ENCODE assay signal across 1 cellular context in genomic region chr11:93000511-93001476, GRCh38.
TF ChIP-seq lines count a peak whose summit lies in the region.

No MANE protein-coding gene starts in this region.

TF ChIP-seq in K562, 482 proteins besides CTCF, POLR2A, EP300 and RAD21 (continued from another document):
- TF ChIP-seq ZNF609 (CRISPR knock-in tag; IDR thresholded peaks at IDR 0.05; ENCODE audit: borderline replicate concordance) (no peak), ZNF316 (IDR thresholded peaks at IDR 0.05) (peak; percentile 84), SOX6 (IDR thresholded peaks at IDR 0.05) (peak; percentile 72), FOSL1 (tag; conservative IDR thresholded peaks at IDR 0.05) (peak; percentile 96), JUN (IDR thresholded peaks at IDR 0.05; ENCODE audit: borderline replicate concordance, low read depth, low read length) (peak; percentile 61; the same call in 1 of the 2 replicates), JUN (CRISPR knock-in tag; IDR thresholded peaks at IDR 0.05; ENCODE audit: borderline replicate concordance) (no peak), ATF3 (IDR thresholded peaks at IDR 0.05) (peak; percentile 85), ATF3 (CRISPR knock-in tag; conservative IDR thresholded peaks at IDR 0.05) (no peak), ZNF766 (CRISPR knock-in tag; conservative IDR thresholded peaks at IDR 0.05) (no peak), AFF4 (CRISPR knock-in tag; IDR thresholded peaks at IDR 0.05) (no peak), ELK3 (CRISPR knock-in tag; IDR thresholded peaks at IDR 0.05) (no peak), GTF2E2 (tag; IDR thresholded peaks at IDR 0.05) (no peak), ZNF146 (CRISPR knock-in tag; IDR thresholded peaks at IDR 0.05; ENCODE audit: unreplicated experiment) (no peak), TBL1XR1 (IDR thresholded peaks at IDR 0.05; ENCODE audit: low read length in 2 of 2) (no peak), PHF20 (IDR thresholded peaks at IDR 0.05; ENCODE audit: partially characterized antibody) (no peak), FOXP1 (CRISPR knock-in tag; IDR thresholded peaks at IDR 0.05) (no peak), ZNF41 (CRISPR knock-in tag; conservative IDR thresholded peaks at IDR 0.05) (no peak), SNRNP70 (optimal IDR thresholded peaks at IDR 0.05; ENCODE audit: low read depth, low read length) (no peak), NFE2L1 (tag; IDR thresholded peaks at IDR 0.05; ENCODE audit: borderline replicate concordance, low read depth) (peak; percentile 70), MNT (conservative IDR thresholded peaks at IDR 0.05) (0 out of 4 replicates have a peak, but pooled peaks of 1 of the 2 experiments have one; percentile 27), NR2C1 (IDR thresholded peaks at IDR 0.05) (no peak), NR2C1 (tag; IDR thresholded peaks at IDR 0.05) (no peak), VEZF1 (CRISPR knock-in tag; IDR thresholded peaks at IDR 0.05) (no peak), POLR2AphosphoS5 (IDR thresholded peaks at IDR 0.05; ENCODE audit: control insufficient read depth, insufficient read depth, low read depth, low read length) (peak; percentile 56; the same call in 1 of the 2 replicates), NFIC (IDR thresholded peaks at IDR 0.05) (peak; percentile 18; the same call in 1 of the 2 replicates), ETV1 (tag; conservative IDR thresholded peaks at IDR 0.05; ENCODE audit: low read depth) (peak; percentile 69), BRD4 (IDR thresholded peaks at IDR 0.05) (no peak), KLF16 (IDR thresholded peaks at IDR 0.05) (no peak), POLR2H (tag; IDR thresholded peaks at IDR 0.05; ENCODE audit: low read depth) (no peak; the same call in 1 of the 2 replicates), SP2 (IDR thresholded peaks at IDR 0.05; ENCODE audit: extremely low read depth, low read depth, low read length, poor library complexity, severe bottlenecking) (no peak)
TF ChIP-seq in K562: peak in this region for 46.
